1 cellular context compared by ENCODE assay signal in the genomic region with DNA sequence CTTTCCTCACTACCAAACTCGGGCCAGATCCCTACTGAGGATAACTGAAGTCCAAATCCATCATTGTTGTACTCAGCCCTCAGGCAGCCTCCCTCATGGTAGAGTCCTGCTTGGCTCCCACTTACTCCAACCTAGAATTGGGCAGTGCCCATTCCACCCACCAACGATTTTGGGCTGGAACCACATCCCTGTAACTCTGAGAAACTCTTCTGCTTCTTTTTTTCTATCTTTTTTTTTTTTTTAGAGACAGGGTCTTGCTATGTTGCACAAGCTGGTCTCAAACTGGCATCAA.
TF ChIP-seq lines count a peak whose summit lies in the region.

No MANE protein-coding gene starts in this region.

TF ChIP-seq in HEK293, 187 proteins besides CTCF, POLR2A, EP300 and RAD21 (continued from another document):
- TF ChIP-seq, protein P1, sequence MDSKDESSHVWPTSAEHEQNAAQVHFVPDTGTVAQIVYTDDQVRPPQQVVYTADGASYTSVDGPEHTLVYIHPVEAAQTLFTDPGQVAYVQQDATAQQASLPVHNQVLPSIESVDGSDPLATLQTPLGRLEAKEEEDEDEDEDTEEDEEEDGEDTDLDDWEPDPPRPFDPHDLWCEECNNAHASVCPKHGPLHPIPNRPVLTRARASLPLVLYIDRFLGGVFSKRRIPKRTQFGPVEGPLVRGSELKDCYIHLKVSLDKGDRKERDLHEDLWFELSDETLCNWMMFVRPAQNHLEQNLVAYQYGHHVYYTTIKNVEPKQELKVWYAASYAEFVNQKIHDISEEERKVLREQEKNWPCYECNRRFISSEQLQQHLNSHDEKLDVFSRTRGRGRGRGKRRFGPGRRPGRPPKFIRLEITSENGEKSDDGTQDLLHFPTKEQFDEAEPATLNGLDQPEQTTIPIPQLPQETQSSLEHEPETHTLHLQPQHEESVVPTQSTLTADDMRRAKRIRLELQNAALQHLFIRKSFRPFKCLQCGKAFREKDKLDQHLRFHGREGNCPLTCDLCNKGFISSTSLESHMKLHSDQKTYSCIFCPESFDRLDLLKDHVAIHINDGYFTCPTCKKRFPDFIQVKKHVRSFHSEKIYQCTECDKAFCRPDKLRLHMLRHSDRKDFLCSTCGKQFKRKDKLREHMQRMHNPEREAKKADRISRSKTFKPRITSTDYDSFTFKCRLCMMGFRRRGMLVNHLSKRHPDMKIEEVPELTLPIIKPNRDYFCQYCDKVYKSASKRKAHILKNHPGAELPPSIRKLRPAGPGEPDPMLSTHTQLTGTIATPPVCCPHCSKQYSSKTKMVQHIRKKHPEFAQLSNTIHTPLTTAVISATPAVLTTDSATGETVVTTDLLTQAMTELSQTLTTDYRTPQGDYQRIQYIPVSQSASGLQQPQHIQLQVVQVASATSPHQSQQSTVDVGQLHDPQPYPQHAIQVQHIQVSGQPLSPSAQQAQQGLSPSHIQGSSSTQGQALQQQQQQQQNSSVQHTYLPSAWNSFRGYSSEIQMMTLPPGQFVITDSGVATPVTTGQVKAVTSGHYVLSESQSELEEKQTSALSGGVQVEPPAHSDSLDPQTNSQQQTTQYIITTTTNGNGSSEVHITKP (tag by site-specific recombination; IDR thresholded peaks at IDR 0.05), result peak; percentile 76; the same call in 1 of the 2 replicates
